Comparison of ENCODE assay signal across 34 cellular contexts in the genomic region with DNA sequence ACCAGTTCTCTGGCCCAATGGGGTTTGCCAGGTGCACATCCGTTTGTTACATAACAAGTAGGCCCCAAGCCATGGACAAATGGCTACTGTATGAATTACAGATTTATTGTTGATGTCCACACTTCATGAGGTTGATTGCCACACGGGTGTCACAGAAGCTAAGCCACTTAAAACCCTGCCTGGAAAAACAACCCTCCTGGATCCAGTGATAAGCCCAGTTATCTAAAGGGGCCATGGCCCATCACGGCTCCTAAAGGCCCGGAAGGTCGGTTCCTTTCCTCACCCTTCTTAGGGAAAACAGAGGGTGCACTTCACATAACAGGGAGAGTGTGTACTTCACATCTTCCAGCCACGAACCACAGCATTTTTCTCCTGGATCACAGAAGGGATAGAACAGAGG. TPM values are rescaled to one million over a fixed set of nuclear protein-coding genes. Genes with fewer than 3 reads are reported as not detected.
"Had no signal": no experiment of that assay in that cellular context is flagged by ENCODE, and none has a peak within 500 bp of the region (broad histone marks: within the 10 kb centered on the region; RNA-seq: fewer than 3 reads in every experiment).

No MANE protein-coding gene starts in this region.

- DNase-seq: colonic mucosa; effector memory CD4-positive, alpha-beta T cell; erythroblast; esophagus squamous epithelium; foreskin melanocyte; glutamatergic neuron; heart right ventricle; hippocampal formation; left cardiac atrium; left lung; mammary epithelial cell; naive thymus-derived CD8-positive, alpha-beta T cell; nephron progenitor cell; stimulated activated CD4-positive, alpha-beta T cell treated with anti-CD3 and anti-CD28 coated beads, Interleukin-12 subunit alpha, Interleukin-12 subunit beta, amount 100 ng/mL, for 4 hours; stimulated activated CD4-positive, alpha-beta T cell treated with anti-CD3 and anti-CD28 coated beads, Interleukin-2, amount 100 ng/mL, for 24 hours; stimulated activated CD4-positive, alpha-beta T cell treated with anti-CD3 and anti-CD28 coated beads, Interleukin-4, amount 100 ng/mL, for 24 hours; stimulated activated naive CD4-positive, alpha-beta T cell treated with Interleukin-2 at 50 U/mL for 16 hours; substantia nigra; testis; tibial artery had no signal

- H3K27me3 ChIP-seq: colonic mucosa, heart right ventricle, testis, tibial artery had no signal

- H3K36me3 ChIP-seq: colonic mucosa, esophagus squamous epithelium, heart right ventricle, left lung, tibial artery had no signal

- H3K4me1 ChIP-seq: colonic mucosa, parathyroid adenoma, testis had no signal

- H3K9me3 ChIP-seq: colonic mucosa, esophagus squamous epithelium, heart right ventricle, left lung, testis, tibial artery had no signal

- ATAC-seq: heart right ventricle; left cardiac atrium; left lung; naive thymus-derived CD8-positive, alpha-beta T cell; sciatic nerve; stimulated activated effector memory CD8-positive, alpha-beta T cell treated with anti-CD3 and anti-CD28 coated beads, Interleukin-12 subunit alpha, Interleukin-12 subunit beta, amount 100 ng/mL, for 72 hours had no signal

- H3K4me3 ChIP-seq: colonic mucosa, esophagus squamous epithelium, heart right ventricle, left lung, smooth muscle cell, testis, tibial artery had no signal

- H2AFZ ChIP-seq: parathyroid adenoma had no signal

- H3K27ac ChIP-seq: colonic mucosa, esophagus squamous epithelium, heart right ventricle, left lung, parathyroid adenoma, testis, tibial artery had no signal

- H3K4me2 ChIP-seq: smooth muscle cell had no signal

- FAIRE-seq: endometrium, islet of Langerhans had no signal

- H3K9ac ChIP-seq: parathyroid adenoma had no signal

RNA-seq across cellular contexts. Expression of gene TMEM272, which starts 4.1 kb away (rescaled TPM):
- total RNA-seq: esophagus squamous epithelium, kidney epithelial cell, mammary epithelial cell, myocyte, osteoblast, urinary bladder had no signal
- polyA plus RNA-seq: mammary epithelial cell, urinary bladder had no signal

RNA-seq across cellular contexts. Expression of gene CCDC70, which starts 20.9 kb away (rescaled TPM):
- total RNA-seq: chondrocyte; colonic mucosa; esophagus squamous epithelium; heart right ventricle; kidney epithelial cell; left cardiac atrium; left lung; lower leg skin; mammary epithelial cell; mesenteric fat pad; myocyte; naive thymus-derived CD8-positive, alpha-beta T cell; osteoblast; progenitor cell of endocrine pancreas; sciatic nerve; smooth muscle cell; urinary bladder had no signal
- polyA plus RNA-seq: heart right ventricle; mammary epithelial cell; naive thymus-derived CD8-positive, alpha-beta T cell; smooth muscle cell; urinary bladder had no signal
